Comparison of ENCODE assay signal across 8 cellular contexts in genomic region chr2:179239194-179239593, GRCh38. TPM values are rescaled to one million over a fixed set of nuclear protein-coding genes. Genes with fewer than 3 reads are reported as not detected.
A peak's percentile ranks its signal among the peaks of the same experiment; 100 is the strongest.
DNase-seq lines count a peak whose midpoint lies in the region; ATAC-seq and TF ChIP-seq lines count a peak whose summit lies in the region.

No MANE protein-coding gene starts in this region.

- H2BK120ac ChIP-seq in mesenchymal stem cell (ENCODE audit: low read depth, low read length): no peak overlapping the region

- no peak overlapping the region for H2AFZ ChIP-seq in mesenchymal stem cell (ENCODE audit: low read depth, low read length)

- no peak for TF ChIP-seq CTCF in suprapubic skin (IDR thresholded peaks at IDR 0.05)

- H3K14ac ChIP-seq in mesenchymal stem cell (ENCODE audit: low read length in 2 of 2): no peak overlapping the region

- H3K23ac ChIP-seq in mesenchymal stem cell (ENCODE audit: low read length in 2 of 2): no peak overlapping the region

- H3K4ac ChIP-seq in mesenchymal stem cell (ENCODE audit: low read depth in 1 of 2, low read length in 2 of 2): no peak overlapping the region

- H2BK5ac ChIP-seq in mesenchymal stem cell (ENCODE audit: low read depth, low read length, poor library complexity, severe bottlenecking): no peak overlapping the region

- no peaks in the 10 kb centered on the region for H3K9me3 ChIP-seq in mesenchymal stem cell (ENCODE audit: control insufficient read depth, low read length)
- H3K9me3 ChIP-seq in suprapubic skin: no peaks in the 10 kb centered on the region

- H3K4me2 ChIP-seq in mesenchymal stem cell (ENCODE audit: low read length, poor library complexity, severe bottlenecking): no peak overlapping the region

- H3K4me1 ChIP-seq in mesenchymal stem cell (ENCODE audit: control insufficient read depth, insufficient read depth, low read depth, low read length) (no peaks in the 10 kb centered on the region), suprapubic skin (peaks cover 21% of the 10 kb centered on the region)

- H3K9ac ChIP-seq in mesenchymal stem cell (ENCODE audit: low read length): no peak overlapping the region

- DNase-seq in NCI-H2029 (lab: John Stamatoyannopoulos, UW) (peak; percentile 22), NCI-H2029 treated with DMSO at 0.1 percent for 48 hours (lab: John Stamatoyannopoulos, UW) (no peak), RKO (ENCODE audit: low spot score) (peak; percentile 69), mesenchymal stem cell (no peak), suprapubic skin (ENCODE audit: low spot score in 2 of 2) (no peak), medulla oblongata (ENCODE audit: extremely low spot score) (no peak)

- H4K8ac ChIP-seq in mesenchymal stem cell (ENCODE audit: low read length): no peak overlapping the region

- H2BK12ac ChIP-seq in mesenchymal stem cell (ENCODE audit: low read length in 2 of 2): no peak overlapping the region

- no peak overlapping the region for H4K91ac ChIP-seq in mesenchymal stem cell (ENCODE audit: low read length)

- H3K4me3 ChIP-seq in mesenchymal stem cell (ENCODE audit: insufficient read depth in 1 of 2, low read depth in 1 of 2, low read length in 2 of 2) (no peak overlapping the region), suprapubic skin (no peak overlapping the region)

- ATAC-seq in HG02623 (IDR thresholded peaks at IDR 0.05; ENCODE audit: unreplicated experiment): peak; percentile 78
- no peak for ATAC-seq in HG03025 (IDR thresholded peaks at IDR 0.05; ENCODE audit: low FRiP score, unreplicated experiment)

- no peaks in the 10 kb centered on the region for H3K27me3 ChIP-seq in mesenchymal stem cell (ENCODE audit: control insufficient read depth in 1 of 2, insufficient read depth in 1 of 2, low read length in 2 of 2)
- no peaks in the 10 kb centered on the region for H3K27me3 ChIP-seq in suprapubic skin

- H3K36me3 ChIP-seq in mesenchymal stem cell (ENCODE audit: control insufficient read depth in 1 of 2, insufficient read depth in 2 of 2, low read depth in 1 of 2, low read length in 2 of 2) (no peaks in the 10 kb centered on the region), suprapubic skin (no peaks in the 10 kb centered on the region)

- H3K18ac ChIP-seq in mesenchymal stem cell (ENCODE audit: low read depth in 1 of 2, low read length in 2 of 2): no peak overlapping the region

- H2BK15ac ChIP-seq in mesenchymal stem cell (ENCODE audit: low read depth, poor library complexity, severe bottlenecking): no peak overlapping the region

- TF ChIP-seq POLR2A in suprapubic skin (IDR thresholded peaks at IDR 0.05): no peak

- no peak for TF ChIP-seq EP300 in suprapubic skin (IDR thresholded peaks at IDR 0.05)

- H3K27ac ChIP-seq in mesenchymal stem cell (ENCODE audit: low read length, poor library complexity, severe bottlenecking): peak overlapping the region; percentile 47
- H3K27ac ChIP-seq in suprapubic skin: no peak overlapping the region

- H2AK5ac ChIP-seq in mesenchymal stem cell (ENCODE audit: low read length, severe bottlenecking): no peak overlapping the region

- peaks cover 19% of the 10 kb centered on the region for H3K79me1 ChIP-seq in mesenchymal stem cell (replicated peaks; ENCODE audit: low read length, poor library complexity, severe bottlenecking)

RNA-seq across cellular contexts. Expression of gene SESTD1, which starts 25.4 kb away (rescaled TPM):
- 28.8 TPM for polyA plus RNA-seq in mesenchymal stem cell (2013, experiment 1 of 2)
- 29.6 TPM for polyA plus RNA-seq in mesenchymal stem cell (2013, experiment 2 of 2)
- 10 to 100 TPM in 2 of 4 donors, 1 to 10 TPM in 2; 8.0 to 24.1 (median 10.5) TPM for total RNA-seq in suprapubic skin

Comparison
In these comparisons a context has a peak if more than half of its experiments do, and no peak if none do; other contexts are left out.
1. DNase-seq: peak in NCI-H2029 (single experiment) and RKO (single experiment); none in NCI-H2029 treated with DMSO at 0.1 percent for 48 hours (single experiment), mesenchymal stem cell (single experiment), suprapubic skin (0 of 2) and medulla oblongata (single experiment).